8 cellular contexts compared by ENCODE assay signal in genomic region chr20:3795511-3796468, GRCh38. TPM values are rescaled to one million over a fixed set of nuclear protein-coding genes. Genes with fewer than 3 reads are reported as not detected.
DNase-seq lines count a peak whose midpoint lies in the region; ATAC-seq, FAIRE-seq and TF ChIP-seq lines count a peak whose summit lies in the region.

CDC25B (plus strand) TSS chr20:3796310; CDS start chr20:3796532, 222 bp downstream.

- peaks cover 11% of the 10 kb centered on the region for H3K4me1 Mint-ChIP-seq in astrocyte (ENCODE audit: low read depth, unreplicated experiment)

- no peaks in the 10 kb centered on the region for H3K9me3 Mint-ChIP-seq in astrocyte (ENCODE audit: unreplicated experiment)

- H3K27ac ChIP-seq in astrocyte (ENCODE audit: low read depth, low read length) (peak within 1 kb of the TSS; percentile 89), hepatocyte (peak within 1 kb of the TSS; percentile 91)

- H3K36me3 ChIP-seq in astrocyte (ENCODE audit: insufficient read depth, low read length) = peaks cover 3% of the 10 kb centered on the region
- H3K36me3 ChIP-seq in hepatocyte (replicated peaks; ENCODE audit: insufficient read depth, low read depth) = no peaks in the 10 kb centered on the region

- H4K20me1 ChIP-seq in astrocyte (ENCODE audit: insufficient read depth, low read length) = peaks cover 6% of the 10 kb centered on the region
- no peaks in the 10 kb centered on the region for H4K20me1 ChIP-seq in hepatocyte (ENCODE audit: insufficient read depth, poor library complexity, severe bottlenecking)

- peaks cover 5% of the 10 kb centered on the region for H3K36me3 Mint-ChIP-seq in astrocyte (ENCODE audit: low read depth, unreplicated experiment)

- DNase-seq in GM18507 (ENCODE audit: extremely low spot score, insufficient read length, low read depth) (peak; percentile 81), NCI-H2081 (lab: John Stamatoyannopoulos, UW) (peak; percentile 95 to 96), T-helper 9 cell (peak; percentile 85), astrocyte (ENCODE audit: low read depth) (peak; percentile 73), hepatocyte (ENCODE audit: low spot score) (peak; percentile 95), retinal pigment epithelial cell (ENCODE audit: low read depth) (peak; percentile 62)

- H3K79me2 ChIP-seq in astrocyte (ENCODE audit: insufficient read depth, low read length) (peaks cover 34% of the 10 kb centered on the region), hepatocyte (peaks cover 22% of the 10 kb centered on the region)

- H3K4me1 ChIP-seq in astrocyte (ENCODE audit: insufficient read depth, low read length) (peaks cover 30% of the 10 kb centered on the region), hepatocyte (ENCODE audit: insufficient read depth) (peaks cover 33% of the 10 kb centered on the region)

- no peaks in the 10 kb centered on the region for H3K27me3 ChIP-seq in astrocyte (ENCODE audit: insufficient read depth, low read length)
- no peaks in the 10 kb centered on the region for H3K27me3 ChIP-seq in hepatocyte

- peak within 1 kb of the TSS; percentile 99 for H2AFZ ChIP-seq in astrocyte (ENCODE audit: low read depth, low read length)
- H2AFZ ChIP-seq in hepatocyte = peak within 1 kb of the TSS; percentile 87

- H3K4me3 ChIP-seq in astrocyte (ENCODE audit: insufficient read depth, low read depth, low read length) (peak within 1 kb of the TSS; percentile 73), hepatocyte (peak within 1 kb of the TSS; percentile 70), retinal pigment epithelial cell (ENCODE audit: low read length) (peak within 1 kb of the TSS; percentile 77)

- H3K9ac ChIP-seq in astrocyte (ENCODE audit: low read length) = peak within 1 kb of the TSS; percentile 87

- WGBS in hepatocyte (ENCODE audit: low lambda C conversion rate, missing lambda C conversion rate) = 4% methylated on average over 52 of the region's 69 CpGs

- FAIRE-seq in GM18507 (lab: Jason Lieb, UNC) (peak; percentile 93), astrocyte (lab: Jason Lieb, UNC) (no peak)

- peak within 1 kb of the TSS; percentile 66 for H3K27ac Mint-ChIP-seq in astrocyte (ENCODE audit: unreplicated experiment)

- H3K4me2 ChIP-seq in astrocyte (ENCODE audit: low read length) (peak within 1 kb of the TSS; percentile 89), hepatocyte (peak within 1 kb of the TSS; percentile 90)

- TF ChIP-seq CTCF in astrocyte (IDR thresholded peaks at IDR 0.05; ENCODE audit: insufficient read depth, low read depth, low read length) (no peak), hepatocyte (IDR thresholded peaks at IDR 0.05; ENCODE audit: poor library complexity) (peak; percentile 28), retinal pigment epithelial cell (conservative IDR thresholded peaks at IDR 0.05; ENCODE audit: low read depth, low read length) (peak; percentile 36)

- peaks cover 8% of the 10 kb centered on the region for H3K27me3 Mint-ChIP-seq in astrocyte (ENCODE audit: low read depth, unreplicated experiment)

- no peaks in the 10 kb centered on the region for H3K9me3 ChIP-seq in astrocyte (ENCODE audit: insufficient read depth, low read depth, low read length)
- no peaks in the 10 kb centered on the region for H3K9me3 ChIP-seq in hepatocyte (ENCODE audit: low read depth)

- no peaks in the 10 kb centered on the region for H3K9me2 ChIP-seq in hepatocyte (replicated peaks; ENCODE audit: insufficient read depth)

- peak; percentile 52 for ATAC-seq in HG03039 (IDR thresholded peaks at IDR 0.05; ENCODE audit: unreplicated experiment)
- ATAC-seq in HG03378 (IDR thresholded peaks at IDR 0.05; ENCODE audit: unreplicated experiment) = no peak

- H3K4me3 Mint-ChIP-seq in astrocyte (ENCODE audit: unreplicated experiment) = peak within 1 kb of the TSS; percentile 86

RNA-seq across cellular contexts. Expression of gene CDC25B, which starts in this region (rescaled TPM):
- total RNA-seq in astrocyte (8.5 and 8.8 TPM in 2 replicates), hepatocyte (15.1 and 15.7 TPM in 2 replicates)
- 20.0 and 21.9 TPM in 2 replicates for polyA plus RNA-seq in hepatocyte
